Comparison of ENCODE assay signal across 34 cellular contexts in the genomic region with DNA sequence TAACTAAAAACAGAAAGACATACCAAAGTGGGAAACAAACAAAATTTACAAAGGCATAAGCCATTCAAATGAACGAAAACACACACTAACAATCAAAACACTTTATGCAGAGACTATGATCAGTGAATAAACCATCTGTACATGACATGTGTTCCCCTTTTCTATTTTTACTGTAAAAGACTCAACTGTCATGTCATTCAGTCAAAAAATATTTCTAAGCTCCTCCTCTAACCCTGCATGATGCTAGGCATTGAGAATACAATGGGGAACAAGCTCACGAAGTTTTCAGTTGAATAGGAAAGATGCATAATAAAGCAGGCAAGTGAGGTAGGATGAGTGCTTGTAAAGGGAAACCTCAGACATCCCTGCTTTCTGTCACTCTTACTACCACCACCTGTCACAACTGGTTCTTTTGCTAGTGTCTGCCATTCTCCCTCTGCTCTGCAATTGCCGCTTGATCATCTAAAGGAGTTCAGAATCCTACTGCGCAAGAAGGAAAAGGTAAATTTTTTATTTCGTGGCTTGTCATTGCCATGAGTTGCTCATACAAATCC.
DNase-seq lines count a peak whose midpoint lies in the region; ATAC-seq, FAIRE-seq and TF ChIP-seq lines count a peak whose summit lies in the region.
"Had no signal": no experiment of that assay in that cellular context is flagged by ENCODE, and none has a peak within 500 bp of the region (broad histone marks: within the 10 kb centered on the region; RNA-seq: fewer than 3 reads in every experiment).

No MANE protein-coding gene starts in this region.

- H3K27ac Mint-ChIP-seq in memory B cell: no peak overlapping the region
- H3K27ac Mint-ChIP-seq: activated B cell treated with CpG ODN at 0.5 μM for 24 hours; activated CD8-positive, alpha-beta memory T cell treated with anti-CD3 and anti-CD28 coated beads, Interleukin-2, amount 10 ng/mL, durations not matched to agents 7 days and 5 days; CD8-positive, alpha-beta memory T cell; progenitor cell of endocrine pancreas; T-cell had no signal

- no peak for TF ChIP-seq POLR2A in A549 (IDR thresholded peaks at IDR 0.05; ENCODE audit: low read length)

- POLR2A ChIA-PET in A549 (lab: Yijun Ruan, JAX): no interaction called here

- intact Hi-C loops in psoas muscle (cut with DNase I): no loop called here

- ATAC-seq in A549 (no peak), memory B cell (ENCODE audit: low read depth) (peak; percentile 34), psoas muscle (no peak)
- ATAC-seq: activated CD8-positive, alpha-beta memory T cell treated with anti-CD3 and anti-CD28 coated beads, Interleukin-2, amount 10 ng/mL, durations not matched to agents 7 days and 5 days; activated T-cell treated with anti-CD3 and anti-CD28 coated beads, Interleukin-2, amount 50 U/mL, for 4 hours; left lung; sciatic nerve; T-cell had no signal

- peak; percentile 18 for FAIRE-seq in A549 (lab: Jason Lieb, UNC)
- FAIRE-seq: astrocyte, islet of Langerhans had no signal

- no peak overlapping the region for H3K4me3 Mint-ChIP-seq in memory B cell
- H3K4me3 Mint-ChIP-seq: activated B cell treated with CpG ODN at 0.5 μM for 24 hours; activated CD8-positive, alpha-beta memory T cell treated with anti-CD3 and anti-CD28 coated beads, Interleukin-2, amount 10 ng/mL, durations not matched to agents 7 days and 5 days; activated T-cell treated with anti-CD3 and anti-CD28 coated beads, Interleukin-2, amount 50 U/mL, for 4 hours; CD8-positive, alpha-beta memory T cell; T-cell had no signal

- no peaks in the 10 kb centered on the region for H3K4me1 Mint-ChIP-seq in memory B cell
- H3K4me1 Mint-ChIP-seq: activated CD8-positive, alpha-beta memory T cell treated with anti-CD3 and anti-CD28 coated beads, Interleukin-2, amount 10 ng/mL, durations not matched to agents 7 days and 5 days; CD8-positive, alpha-beta memory T cell; T-cell had no signal

- no peak for TF ChIP-seq CTCF in A549 (IDR thresholded peaks at IDR 0.05)
- TF ChIP-seq CTCF in psoas muscle (IDR thresholded peaks at IDR 0.05): no peak

- H3K4me2 ChIP-seq in A549: no peak overlapping the region

- H3K27ac ChIP-seq in A549 (no peak overlapping the region), psoas muscle (no peak overlapping the region)
- H3K27ac ChIP-seq: colonic mucosa, epithelial cell of prostate, HL-60, left lung, neutrophil, RWPE1, SJSA1, tibial nerve had no signal

- peaks cover 7% of the 10 kb centered on the region for H3K27me3 Mint-ChIP-seq in memory B cell
- H3K27me3 Mint-ChIP-seq: activated B cell treated with CpG ODN at 0.5 μM for 24 hours; CD8-positive, alpha-beta memory T cell; progenitor cell of endocrine pancreas had no signal

- H3K9me3 ChIP-seq in A549: no peaks in the 10 kb centered on the region
- no peaks in the 10 kb centered on the region for H3K9me3 ChIP-seq in psoas muscle
- H3K9me3 ChIP-seq: colonic mucosa, neutrophil, SJSA1, tibial nerve had no signal

- no peaks in the 10 kb centered on the region for H3K36me3 ChIP-seq in H7 (replicated peaks; ENCODE audit: control insufficient read depth, insufficient read depth, low read length)
- H3K36me3 ChIP-seq in psoas muscle (ENCODE audit: insufficient read depth in 1 of 2, low read depth in 1 of 2): no peaks in the 10 kb centered on the region
- H3K36me3 ChIP-seq: colonic mucosa, left lung, neutrophil, SJSA1, tibial nerve had no signal

- 71% methylated on average over 5 of the region's 5 CpGs for WGBS in A549 (ENCODE audit: missing lambda C conversion rate)
- 62 to 67% (median 66%) methylated on average over 5 of the region's 5 CpGs for WGBS in psoas muscle, 3 donors

- peaks cover 2% of the 10 kb centered on the region for H3K36me3 Mint-ChIP-seq in memory B cell
- H3K36me3 Mint-ChIP-seq: activated CD8-positive, alpha-beta memory T cell treated with anti-CD3 and anti-CD28 coated beads, Interleukin-2, amount 10 ng/mL, durations not matched to agents 7 days and 5 days; CD8-positive, alpha-beta memory T cell; T-cell had no signal

- H3K4me3 ChIP-seq in A549: no peak overlapping the region
- H3K4me3 ChIP-seq in H7 (ENCODE audit: insufficient read depth, low read depth, low read length): no peak overlapping the region
- H3K4me3 ChIP-seq in psoas muscle: no peak overlapping the region
- H3K4me3 ChIP-seq: colonic mucosa, left lung, SJSA1, tibial nerve had no signal

- H3K27me3 ChIP-seq in H7 (ENCODE audit: control insufficient read depth, insufficient read depth, low read length) (no peaks in the 10 kb centered on the region), psoas muscle (ENCODE audit: insufficient read depth in 3 of 3, low read length in 2 of 3) (no peaks in the 10 kb centered on the region)
- H3K27me3 ChIP-seq: colonic mucosa, left lung, neutrophil, SJSA1, tibial nerve had no signal

- no peak for TF ChIP-seq RAD21 in A549 (conservative IDR thresholded peaks at IDR 0.05 in 1 of 2, IDR thresholded peaks at IDR 0.05 in 1 of 2)

- DNase-seq in A549 (ENCODE audit: low read depth in 1 of 2, low spot score in 1 of 2) (no peak), H7 (peak; percentile 27), OCI-M1 (lab: John Stamatoyannopoulos, UW) (peak; percentile 44), memory B cell (ENCODE audit: low spot score in 2 of 2) (no peak), psoas muscle (no peak), NCI-H146 (lab: John Stamatoyannopoulos, UW) (no peak), OCI-M2 (lab: John Stamatoyannopoulos, UW; ENCODE audit: unreplicated experiment) (no peak)
- DNase-seq in activated CD4-positive, alpha-beta T cell treated with anti-CD3 and anti-CD28 coated beads for 4 hours: no peak
- DNase-seq: activated B cell treated with CpG ODN at 0.5 μM for 24 hours; activated CD4-positive, alpha-beta T cell treated with anti-CD3 and anti-CD28 coated beads, Interleukin-2, amount 50 U/mL, for 1 hour; activated CD8-positive, alpha-beta memory T cell treated with anti-CD3 and anti-CD28 coated beads, Interleukin-2, amount 10 ng/mL, durations not matched to agents 7 days and 5 days; activated gamma-delta T cell; activated T-cell treated with anti-CD3 and anti-CD28 coated beads, Interleukin-2, amount 50 U/mL, for 4 hours; CD8-positive, alpha-beta memory T cell; colonic mucosa; effector memory CD4-positive, alpha-beta T cell; HCEC 1CT; KBM-7; left lung; mesenchymal stem cell; NCI-H1092; NCI-H2081 treated with DMSO at 0.1 percent for 48 hours; stimulated activated CD4-positive, alpha-beta T cell treated with anti-CD3 and anti-CD28 coated beads, Interleukin-4, amount 100 ng/mL, for 1 hour; T-cell had no signal

- CTCF ChIA-PET in A549 (lab: Yijun Ruan, JAX): no interaction called here

- TF ChIP-seq EP300 in A549 (IDR thresholded peaks at IDR 0.05): no peak

- H3K9me3 Mint-ChIP-seq in memory B cell: peaks cover 3% of the 10 kb centered on the region
- H3K9me3 Mint-ChIP-seq: activated B cell treated with CpG ODN at 0.5 μM for 24 hours had no signal

- H3K4me1 ChIP-seq in A549: no peaks in the 10 kb centered on the region
- no peaks in the 10 kb centered on the region for H3K4me1 ChIP-seq in psoas muscle
- H3K4me1 ChIP-seq: colonic mucosa, left lung, tibial nerve had no signal

TF ChIP-seq in A549, 52 proteins besides CTCF, POLR2A, EP300 and RAD21:
- TF ChIP-seq ZFP36 (IDR thresholded peaks at IDR 0.05; ENCODE audit: borderline replicate concordance, partially characterized antibody) (no peak), NR3C1 (IDR thresholded peaks at IDR 0.05) (no peak), TFCP2L1 (CRISPR knock-in tag; IDR thresholded peaks at IDR 0.05) (no peak), HOXB5 (CRISPR knock-in tag; IDR thresholded peaks at IDR 0.05) (no peak), KDM5A (IDR thresholded peaks at IDR 0.05) (no peak), CBX8 (IDR thresholded peaks at IDR 0.05) (no peak), NPAS2 (CRISPR knock-in tag; IDR thresholded peaks at IDR 0.05; ENCODE audit: borderline replicate concordance) (no peak), MAFK (IDR thresholded peaks at IDR 0.05; ENCODE audit: partially characterized antibody) (no peak), RFX5 (IDR thresholded peaks at IDR 0.05) (no peak), CEBPB (IDR thresholded peaks at IDR 0.05) (no peak), FOSB (CRISPR knock-in tag; IDR thresholded peaks at IDR 0.05) (no peak), ZSCAN20 (CRISPR knock-in tag; IDR thresholded peaks at IDR 0.05) (no peak), CHD4 (IDR thresholded peaks at IDR 0.05; ENCODE audit: borderline replicate concordance) (no peak)
- TF ChIP-seq, protein P1, sequence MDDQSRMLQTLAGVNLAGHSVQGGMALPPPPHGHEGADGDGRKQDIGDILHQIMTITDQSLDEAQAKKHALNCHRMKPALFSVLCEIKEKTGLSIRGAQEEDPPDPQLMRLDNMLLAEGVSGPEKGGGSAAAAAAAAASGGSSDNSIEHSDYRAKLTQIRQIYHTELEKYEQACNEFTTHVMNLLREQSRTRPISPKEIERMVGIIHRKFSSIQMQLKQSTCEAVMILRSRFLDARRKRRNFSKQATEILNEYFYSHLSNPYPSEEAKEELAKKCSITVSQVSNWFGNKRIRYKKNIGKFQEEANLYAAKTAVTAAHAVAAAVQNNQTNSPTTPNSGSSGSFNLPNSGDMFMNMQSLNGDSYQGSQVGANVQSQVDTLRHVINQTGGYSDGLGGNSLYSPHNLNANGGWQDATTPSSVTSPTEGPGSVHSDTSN (IDR thresholded peaks at IDR 0.05): no peak
- TF ChIP-seq, protein P2, sequence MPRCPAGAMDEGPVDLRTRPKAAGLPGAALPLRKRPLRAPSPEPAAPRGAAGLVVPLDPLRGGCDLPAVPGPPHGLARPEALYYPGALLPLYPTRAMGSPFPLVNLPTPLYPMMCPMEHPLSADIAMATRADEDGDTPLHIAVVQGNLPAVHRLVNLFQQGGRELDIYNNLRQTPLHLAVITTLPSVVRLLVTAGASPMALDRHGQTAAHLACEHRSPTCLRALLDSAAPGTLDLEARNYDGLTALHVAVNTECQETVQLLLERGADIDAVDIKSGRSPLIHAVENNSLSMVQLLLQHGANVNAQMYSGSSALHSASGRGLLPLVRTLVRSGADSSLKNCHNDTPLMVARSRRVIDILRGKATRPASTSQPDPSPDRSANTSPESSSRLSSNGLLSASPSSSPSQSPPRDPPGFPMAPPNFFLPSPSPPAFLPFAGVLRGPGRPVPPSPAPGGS (IDR thresholded peaks at IDR 0.05): no peak

Comparison
In these comparisons a context has a peak if more than half of its experiments do, and no peak if none do; other contexts are left out.
1. DNase-seq: peak in H7 (single experiment) and OCI-M1 (single experiment); none in A549 (0 of 2), memory B cell (0 of 2), psoas muscle (0 of 2), NCI-H146 (single experiment), activated CD4-positive, alpha-beta T cell treated with anti-CD3 and anti-CD28 coated beads for 4 hours (0 of 2) and OCI-M2 (single experiment).